1 cellular context compared by ENCODE assay signal in genomic region chr4:122842984-122843531, GRCh38.
TF ChIP-seq lines count a peak whose summit lies in the region.

No MANE protein-coding gene starts in this region.

TF ChIP-seq in GM23338, 12 proteins besides CTCF, POLR2A, EP300 and RAD21 (continued from another document):
- TF ChIP-seq ETS1 (IDR thresholded peaks at IDR 0.05) (no peak), EZH2 (IDR thresholded peaks at IDR 0.05; ENCODE audit: low read depth, unreplicated experiment) (no peak), CREB1 (CRISPR knock-in tag; IDR thresholded peaks at IDR 0.05; ENCODE audit: low read depth) (no peak), ZNF331 (CRISPR knock-in tag; IDR thresholded peaks at IDR 0.05; ENCODE audit: low read depth) (no peak), ZNF462 (CRISPR knock-in tag; IDR thresholded peaks at IDR 0.05) (no peak), POLR2AphosphoS5 (IDR thresholded peaks at IDR 0.05; ENCODE audit: low read depth) (no peak; the same call in 1 of the 2 replicates), STAT1 (IDR thresholded peaks at IDR 0.05; ENCODE audit: unreplicated experiment) (no peak), JUNB (IDR thresholded peaks at IDR 0.05; ENCODE audit: unreplicated experiment) (no peak), NANOG (IDR thresholded peaks at IDR 0.05; ENCODE audit: borderline replicate concordance) (no peak), EZH2phosphoT487 (IDR thresholded peaks at IDR 0.05; ENCODE audit: unreplicated experiment) (no peak)
TF ChIP-seq in GM23338: peak in this region for 0.
